1 cellular context compared by ENCODE assay signal in genomic region chr2:156083707-156084494, GRCh38.
TF ChIP-seq lines count a peak whose summit lies in the region.

No MANE protein-coding gene starts in this region.

TF ChIP-seq in K562, 482 proteins besides CTCF, POLR2A, EP300 and RAD21 (continued from another document):
- TF ChIP-seq TRIM25 (IDR thresholded peaks at IDR 0.05; ENCODE audit: borderline replicate concordance) (no peak), NFE2L1 (tag; IDR thresholded peaks at IDR 0.05; ENCODE audit: borderline replicate concordance, low read depth) (peak; percentile 24; the same call in 1 of the 2 replicates), ZFP36 (IDR thresholded peaks at IDR 0.05; ENCODE audit: low read depth, low read length, partially characterized antibody) (no peak), AFF1 (IDR thresholded peaks at IDR 0.05; ENCODE audit: low read depth in 1 of 2, partially characterized antibody in 2 of 2) (no peak), FOXA3 (CRISPR knock-in tag; conservative IDR thresholded peaks at IDR 0.05 in 1 of 2, IDR thresholded peaks at IDR 0.05 in 1 of 2) (peak; percentile 78 to 88), ZFX (CRISPR knock-in tag; IDR thresholded peaks at IDR 0.05) (peak; percentile 28; the same call in 1 of the 2 replicates), SMAD4 (CRISPR knock-in tag; conservative IDR thresholded peaks at IDR 0.05) (no peak), SP1 (CRISPR knock-in tag; IDR thresholded peaks at IDR 0.05) (no peak), ZNF324 (CRISPR knock-in tag; IDR thresholded peaks at IDR 0.05) (no peak), MAFG (tag; conservative IDR thresholded peaks at IDR 0.05) (peak; percentile 76), ZNF23 (CRISPR knock-in tag; IDR thresholded peaks at IDR 0.05) (no peak), POLR2B (IDR thresholded peaks at IDR 0.05; ENCODE audit: low read depth, partially characterized antibody) (no peak), EHMT2 (IDR thresholded peaks at IDR 0.05) (no peak), POLR2H (tag; IDR thresholded peaks at IDR 0.05; ENCODE audit: low read depth) (0 out of 2 replicates have a peak, but pooled peaks have one; percentile 17), NFE2 (IDR thresholded peaks at IDR 0.05; ENCODE audit: low read depth) (peak; percentile 59), ARID2 (IDR thresholded peaks at IDR 0.05) (no peak), CHD7 (IDR thresholded peaks at IDR 0.05; ENCODE audit: low read depth, low read length) (no peak), E2F1 (CRISPR knock-in tag; IDR thresholded peaks at IDR 0.05) (no peak), RBM39 (optimal IDR thresholded peaks at IDR 0.05; ENCODE audit: low read depth, low read length) (no peak), PHF8 (IDR thresholded peaks at IDR 0.05; ENCODE audit: borderline replicate concordance, low read length) (no peak)
